In genomic region chr7:96591159-96591899, GRCh38 we compare ENCODE assay signal across 19 cellular contexts.
DNase-seq lines count a peak whose midpoint lies in the region; ATAC-seq, FAIRE-seq and TF ChIP-seq lines count a peak whose summit lies in the region.
"Had no signal": no experiment of that assay in that cellular context is flagged by ENCODE, and none has a peak within 500 bp of the region (broad histone marks: within the 10 kb centered on the region; RNA-seq: fewer than 3 reads in every experiment).

No MANE protein-coding gene starts in this region.

- H3K36me3 ChIP-seq in NT2/D1 (ENCODE audit: insufficient read depth, insufficient read length, low read length), result no peaks in the 10 kb centered on the region
- no peaks in the 10 kb centered on the region for H3K36me3 ChIP-seq in iPS-20b (ENCODE audit: insufficient read depth, low read depth, low read length)
- no peaks in the 10 kb centered on the region for H3K36me3 ChIP-seq in Karpas-422 (ENCODE audit: insufficient read depth, low read length)
- no peaks in the 10 kb centered on the region for H3K36me3 ChIP-seq in gastrocnemius medialis
- H3K36me3 ChIP-seq: BE2C, HAP-1 had no signal

- H3K27ac ChIP-seq in iPS-20b (ENCODE audit: low read length) (peak overlapping the region; percentile 53), Karpas-422 (ENCODE audit: low read length) (no peak overlapping the region), gastrocnemius medialis (no peak overlapping the region)

- H3K79me2 ChIP-seq in Karpas-422 (ENCODE audit: low read length), result no peaks in the 10 kb centered on the region

- no peak for ATAC-seq in gastrocnemius medialis
- ATAC-seq: CD8-positive, alpha-beta T cell; K562 had no signal

- no peak for TF ChIP-seq POLR2A in gastrocnemius medialis (IDR thresholded peaks at IDR 0.05)
- no peak for TF ChIP-seq POLR2A in H54 (IDR thresholded peaks at IDR 0.05; ENCODE audit: low read depth, low read length)

- H3K27me3 ChIP-seq in NT2/D1 (ENCODE audit: insufficient read depth, insufficient read length) (no peaks in the 10 kb centered on the region), iPS-20b (ENCODE audit: insufficient read depth, low read length) (no peaks in the 10 kb centered on the region), Karpas-422 (ENCODE audit: low read length) (no peaks in the 10 kb centered on the region; the same call in 1 of the 2 replicates), gastrocnemius medialis (no peaks in the 10 kb centered on the region)
- H3K27me3 ChIP-seq: BE2C had no signal

- H3K4me3 ChIP-seq in NT2/D1 (ENCODE audit: insufficient read length, low read depth), result no peak overlapping the region
- H3K4me3 ChIP-seq in iPS-20b (ENCODE audit: low read length), result peak overlapping the region; percentile 62
- H3K4me3 ChIP-seq in Karpas-422 (ENCODE audit: low read length), result no peak overlapping the region
- H3K4me3 ChIP-seq in gastrocnemius medialis, result no peak overlapping the region
- H3K4me3 ChIP-seq: HAP-1, K562 had no signal

- peak; percentile 27 for DNase-seq in DMS153 treated with DMSO at 0.1 percent for 48 hours (lab: John Stamatoyannopoulos, UW; ENCODE audit: unreplicated experiment)
- DNase-seq in DMS153 (lab: John Stamatoyannopoulos, UW), result no peak
- peak; percentile 25 for DNase-seq in NCI-H2029 treated with DMSO at 0.1 percent for 48 hours (lab: John Stamatoyannopoulos, UW)
- DNase-seq in NT2/D1 (ENCODE audit: low read depth, low spot score), result peak; percentile 48
- DNase-seq in Karpas-422, result no peak
- no peak for DNase-seq in gastrocnemius medialis
- DNase-seq in H54 (ENCODE audit: insufficient read length, low spot score), result no peak
- DNase-seq: 8988T; BE2C; CD8-positive, alpha-beta T cell; EL; NCI-H2171; NCI-H446 treated with DMSO at 0.1 percent for 48 hours; RPMI8226; SIG-M5 had no signal

- H3K4me2 ChIP-seq in Karpas-422 (ENCODE audit: low read depth, low read length, poor library complexity, severe bottlenecking), result no peak overlapping the region

- H3K9me3 ChIP-seq in NT2/D1 (ENCODE audit: insufficient read depth, low read length), result peaks cover 1% of the 10 kb centered on the region; the same call in 1 of the 2 replicates
- H3K9me3 ChIP-seq in iPS-20b (ENCODE audit: insufficient read depth, low read depth, low read length), result peaks cover 1% of the 10 kb centered on the region; the same call in 1 of the 2 replicates
- H3K9me3 ChIP-seq in Karpas-422 (ENCODE audit: low read length), result no peaks in the 10 kb centered on the region
- H3K9me3 ChIP-seq in gastrocnemius medialis, result no peaks in the 10 kb centered on the region
- H3K9me3 ChIP-seq: BE2C, HAP-1 had no signal

- in situ Hi-C loops in gastrocnemius medialis (cut with MboI; ENCODE audit: low sequenced_read_pairs in 4 of 4), result no loop called here

- H3K9ac ChIP-seq in NT2/D1 (ENCODE audit: insufficient read length, low read depth) (no peak overlapping the region), iPS-20b (ENCODE audit: low read depth, low read length) (peak overlapping the region; percentile 75), Karpas-422 (ENCODE audit: low read length) (no peak overlapping the region)

- H4K20me1 ChIP-seq in Karpas-422 (ENCODE audit: insufficient read depth, low read depth, low read length), result no peaks in the 10 kb centered on the region

- no peaks in the 10 kb centered on the region for H3K9me2 ChIP-seq in Karpas-422 (replicated peaks; ENCODE audit: insufficient read depth, low read length)

- no peaks in the 10 kb centered on the region for H3K4me1 ChIP-seq in NT2/D1 (ENCODE audit: insufficient read depth, insufficient read length)
- peaks cover 57% of the 10 kb centered on the region for H3K4me1 ChIP-seq in iPS-20b (ENCODE audit: insufficient read depth, low read length)
- H3K4me1 ChIP-seq in Karpas-422 (ENCODE audit: low read length), result no peaks in the 10 kb centered on the region
- no peaks in the 10 kb centered on the region for H3K4me1 ChIP-seq in gastrocnemius medialis
- H3K4me1 ChIP-seq: BE2C had no signal

- no peak for FAIRE-seq in H54 (lab: Jason Lieb, UNC)
- FAIRE-seq: D721Med, K562 had no signal

- H2AFZ ChIP-seq in Karpas-422 (ENCODE audit: low read length), result no peak overlapping the region

- no peak for TF ChIP-seq CTCF in gastrocnemius medialis (IDR thresholded peaks at IDR 0.05 in 4 of 5, conservative IDR thresholded peaks at IDR 0.05 in 1 of 5)

- intact Hi-C loops in gastrocnemius medialis (cut with DNase I; ENCODE audit: low total_unique reads), result no loop called here

Comparison
In these comparisons a context has a peak if more than half of its experiments do, and no peak if none do; other contexts are left out.
1. DNase-seq: peak in DMS153 treated with DMSO at 0.1 percent for 48 hours (single experiment), NCI-H2029 treated with DMSO at 0.1 percent for 48 hours (single experiment) and NT2/D1 (single experiment); none in DMS153 (single experiment), Karpas-422 (single experiment), gastrocnemius medialis (0 of 2) and H54 (single experiment).